26 cellular contexts compared by ENCODE assay signal in genomic region chr16:57213462-57213861, GRCh38.
DNase-seq lines count a peak whose midpoint lies in the region; ATAC-seq and TF ChIP-seq lines count a peak whose summit lies in the region.
"Had no signal": no experiment of that assay in that cellular context is flagged by ENCODE, and none has a peak within 500 bp of the region (broad histone marks: within the 10 kb centered on the region; RNA-seq: fewer than 3 reads in every experiment).

No MANE protein-coding gene starts in this region.

- CTCF ChIA-PET in RWPE1 (lab: Yijun Ruan, JAX): interaction anchor here (0.7 kb wide), 1 partner anchor 161 kb away, joined by 4 read pairs; no protein-coding TSS in a partner anchor

- H3K9me3 Mint-ChIP-seq in stimulated activated naive CD8-positive, alpha-beta T cell treated with anti-CD3 and anti-CD28 coated beads, Interleukin-15, amount 100 ng/mL, for 72 hours: peaks cover 9 to 21% of the 10 kb centered on the region in 2 donors

- no peaks in the 10 kb centered on the region for H3K27me3 Mint-ChIP-seq in stimulated activated naive CD8-positive, alpha-beta T cell treated with anti-CD3 and anti-CD28 coated beads, Interleukin-15, amount 100 ng/mL, for 72 hours
- H3K27me3 Mint-ChIP-seq: CD4-positive, alpha-beta memory T cell; IgD-negative memory B cell had no signal

- no peak overlapping the region for H3K27ac Mint-ChIP-seq in stimulated activated naive CD8-positive, alpha-beta T cell treated with anti-CD3 and anti-CD28 coated beads, Interleukin-15, amount 100 ng/mL, for 72 hours
- H3K27ac Mint-ChIP-seq: IgD-negative memory B cell had no signal

- H3K4me3 Mint-ChIP-seq in stimulated activated naive CD8-positive, alpha-beta T cell treated with anti-CD3 and anti-CD28 coated beads, Interleukin-15, amount 100 ng/mL, for 72 hours: no peak overlapping the region
- H3K4me3 Mint-ChIP-seq: CD4-positive, alpha-beta memory T cell; IgD-negative memory B cell had no signal

- POLR2A ChIA-PET in RWPE1 (lab: Yijun Ruan, JAX; ENCODE audit: low non-redundant PET): no interaction called here

- ATAC-seq in stimulated activated naive CD8-positive, alpha-beta T cell treated with anti-CD3 and anti-CD28 coated beads, Interleukin-15, amount 100 ng/mL, for 72 hours: no peak
- no peak for ATAC-seq in HG03354 (IDR thresholded peaks at IDR 0.05; ENCODE audit: poor library complexity, severe bottlenecking, unreplicated experiment)
- ATAC-seq: A549 had no signal

- DNase-seq in HPDE6-E6E7 (ENCODE audit: extremely low spot score) (peak; percentile 50), RWPE1 (ENCODE audit: low spot score) (peak; percentile 59), epithelial cell of esophagus (ENCODE audit: low read depth) (peak; percentile 94), iris pigment epithelial cell (ENCODE audit: low read depth) (peak; percentile 31), NCI-H128 (lab: John Stamatoyannopoulos, UW; ENCODE audit: unreplicated experiment) (no peak), NCI-H1105 (lab: John Stamatoyannopoulos, UW) (no peak)
- no peak for DNase-seq in stimulated activated naive CD8-positive, alpha-beta T cell treated with anti-CD3 and anti-CD28 coated beads, Interleukin-15, amount 100 ng/mL, for 72 hours
- DNase-seq: C1 segment of cervical spinal cord; CD4-positive, alpha-beta memory T cell; COR-L47; DMS53; GOT3; HCEC 1CT; NCI-H1417; NCI-H1694; NCI-H2029 treated with DMSO at 0.1 percent for 48 hours; NCI-H446 treated with DMSO at 0.1 percent for 48 hours; NCI-H526; NCI-H82; NK-92 treated with Interleukin-12 subunit alpha and Interleukin-12 subunit beta, amount 100 ng/mL, for 24 hours; PC-9; SHP77 had no signal

- no peaks in the 10 kb centered on the region for H3K4me1 Mint-ChIP-seq in stimulated activated naive CD8-positive, alpha-beta T cell treated with anti-CD3 and anti-CD28 coated beads, Interleukin-15, amount 100 ng/mL, for 72 hours
- H3K4me1 Mint-ChIP-seq: CD4-positive, alpha-beta memory T cell; IgD-negative memory B cell had no signal

- H3K4me3 ChIP-seq in epithelial cell of esophagus (ENCODE audit: low read length): no peak overlapping the region
- H3K4me3 ChIP-seq: A549, PC-9 had no signal

- TF ChIP-seq CTCF in RWPE1 (conservative IDR thresholded peaks at IDR 0.05; ENCODE audit: low read depth): no peak
- no peak for TF ChIP-seq CTCF in epithelial cell of esophagus (IDR thresholded peaks at IDR 0.05; ENCODE audit: insufficient read depth, low read depth, low read length, missing control alignments)

- no peak overlapping the region for H3K27ac ChIP-seq in RWPE1
- H3K27ac ChIP-seq: A549, KMS-11, PC-9 had no signal

Comparison
In these comparisons a context has a peak if more than half of its experiments do, and no peak if none do; other contexts are left out.
1. DNase-seq: peak in HPDE6-E6E7 (single experiment), RWPE1 (single experiment), epithelial cell of esophagus (single experiment) and iris pigment epithelial cell (single experiment); none in NCI-H128 (single experiment), stimulated activated naive CD8-positive, alpha-beta T cell treated with anti-CD3 and anti-CD28 coated beads, Interleukin-15, amount 100 ng/mL, for 72 hours (0 of 2) and NCI-H1105 (single experiment).